ENCODE assay signal across 9 cellular contexts in genomic region chr12:70692681-70693288, GRCh38. TPM values are rescaled to one million over a fixed set of nuclear protein-coding genes. Genes with fewer than 3 reads are reported as not detected.
A peak's percentile ranks its signal among the peaks of the same experiment; 100 is the strongest.
DNase-seq lines count a peak whose midpoint lies in the region; ATAC-seq, FAIRE-seq and TF ChIP-seq lines count a peak whose summit lies in the region.
"Had no signal": no experiment of that assay in that cellular context is flagged by ENCODE, and none has a peak within 500 bp of the region (broad histone marks: within the 10 kb centered on the region; RNA-seq: fewer than 3 reads in every experiment).

No MANE protein-coding gene starts in this region.

- H3K4me3 ChIP-seq in BJ (ENCODE audit: low read depth, low read length): no peak overlapping the region
- no peak overlapping the region for H3K4me3 ChIP-seq in HL-60 (replicated peaks; ENCODE audit: insufficient read depth, low read length)
- H3K4me3 ChIP-seq in astrocyte (ENCODE audit: insufficient read depth, low read depth, low read length): no peak overlapping the region
- H3K4me3 ChIP-seq in right lobe of liver: no peak overlapping the region
- H3K4me3 ChIP-seq in right atrium auricular region: no peak overlapping the region

- TF ChIP-seq CTCF in BJ (IDR thresholded peaks at IDR 0.05; ENCODE audit: insufficient read depth, low read depth, low read length) (peak; percentile 58), HL-60 (IDR thresholded peaks at IDR 0.05; ENCODE audit: insufficient read depth, low read length) (peak; percentile 13), astrocyte (IDR thresholded peaks at IDR 0.05; ENCODE audit: insufficient read depth, low read depth, low read length) (peak; percentile 51), right lobe of liver (IDR thresholded peaks at IDR 0.05) (peak; percentile 18 to 33 (median 26)), right atrium auricular region (IDR thresholded peaks at IDR 0.05) (peak in 1 of 2 donors; percentile 62)

- H3K9me3 ChIP-seq in astrocyte (ENCODE audit: insufficient read depth, low read depth, low read length) (no peaks in the 10 kb centered on the region), right lobe of liver (no peaks in the 10 kb centered on the region), right atrium auricular region (no peaks in the 10 kb centered on the region)

- H3K36me3 ChIP-seq in BJ (ENCODE audit: control insufficient read depth, insufficient read depth, low read length) (no peaks in the 10 kb centered on the region), astrocyte (ENCODE audit: insufficient read depth, low read length) (no peaks in the 10 kb centered on the region), right lobe of liver (no peaks in the 10 kb centered on the region), right atrium auricular region (no peaks in the 10 kb centered on the region)

- no peak for FAIRE-seq in astrocyte (lab: Jason Lieb, UNC)

- DNase-seq in BJ (ENCODE audit: low read depth) (no peak), HL-60 (ENCODE audit: low read depth in 1 of 2, low spot score in 1 of 2) (no peak), astrocyte (ENCODE audit: low read depth) (peak; percentile 21), right lobe of liver (no peak), cortex of kidney (lab: John Stamatoyannopoulos, UW) (no peak), KG1 (lab: John Stamatoyannopoulos, UW) (no peak), right atrium auricular region (ENCODE audit: low spot score) (no peak), amygdala (lab: John Stamatoyannopoulos, UW) (no peak)

- H3K4me1 Mint-ChIP-seq in astrocyte (ENCODE audit: low read depth, unreplicated experiment): peaks cover 4% of the 10 kb centered on the region
- H3K4me1 Mint-ChIP-seq: central memory CD8-positive, alpha-beta T cell had no signal

- CTCF ChIA-PET in BJ (lab: Yijun Ruan, JAX): interaction anchor here (0.6 to 2.5 kb wide), 12 partner anchors 8 to 808 kb away, joined by 3 to 11 read pairs (median 3); no protein-coding TSS in a partner anchor

- no peaks in the 10 kb centered on the region for H4K20me1 ChIP-seq in astrocyte (ENCODE audit: insufficient read depth, low read length)

- no peaks in the 10 kb centered on the region for H3K9me3 Mint-ChIP-seq in astrocyte (ENCODE audit: unreplicated experiment)
- H3K9me3 Mint-ChIP-seq: central memory CD8-positive, alpha-beta T cell had no signal

- ATAC-seq in right lobe of liver: peak in 2 of 4 donors; percentile 37 to 49

- POLR2A ChIA-PET in BJ (lab: Charles Lee): no interaction called here

- H3K36me3 Mint-ChIP-seq in astrocyte (ENCODE audit: low read depth, unreplicated experiment): no peaks in the 10 kb centered on the region

- peak overlapping the region; percentile 58 for H2AFZ ChIP-seq in astrocyte (ENCODE audit: low read depth, low read length)

- intact Hi-C loops in right lobe of liver (cut with DNase I): no loop called here

- no peaks in the 10 kb centered on the region for H3K79me2 ChIP-seq in astrocyte (ENCODE audit: insufficient read depth, low read length)

- no peak overlapping the region for H3K4me2 ChIP-seq in astrocyte (ENCODE audit: low read length)

- H3K4me3 Mint-ChIP-seq in astrocyte (ENCODE audit: unreplicated experiment): no peak overlapping the region
- H3K4me3 Mint-ChIP-seq: central memory CD8-positive, alpha-beta T cell had no signal

- H3K27ac ChIP-seq in HL-60 (replicated peaks): no peak overlapping the region
- H3K27ac ChIP-seq in astrocyte (ENCODE audit: low read depth, low read length): no peak overlapping the region
- H3K27ac ChIP-seq in right lobe of liver: no peak overlapping the region
- H3K27ac ChIP-seq in right atrium auricular region: no peak overlapping the region

- H3K4me1 ChIP-seq in astrocyte (ENCODE audit: insufficient read depth, low read length) (peaks cover 10% of the 10 kb centered on the region), right lobe of liver (no peaks in the 10 kb centered on the region), right atrium auricular region (peaks cover 0 to 11% of the 10 kb centered on the region in 2 donors)

- H3K9ac ChIP-seq in astrocyte (ENCODE audit: low read length): no peak overlapping the region

- no peaks in the 10 kb centered on the region for H3K27me3 Mint-ChIP-seq in astrocyte (ENCODE audit: low read depth, unreplicated experiment)
- H3K27me3 Mint-ChIP-seq: central memory CD8-positive, alpha-beta T cell had no signal

- H3K27me3 ChIP-seq in BJ (ENCODE audit: control insufficient read depth, insufficient read depth, low read length): no peaks in the 10 kb centered on the region
- H3K27me3 ChIP-seq in HL-60 (ENCODE audit: insufficient read depth, poor library complexity, severe bottlenecking): no peaks in the 10 kb centered on the region
- H3K27me3 ChIP-seq in astrocyte (ENCODE audit: insufficient read depth, low read length): no peaks in the 10 kb centered on the region
- H3K27me3 ChIP-seq in right lobe of liver: no peaks in the 10 kb centered on the region
- H3K27me3 ChIP-seq in right atrium auricular region: no peaks in the 10 kb centered on the region

- no peak for TF ChIP-seq POLR2A in right lobe of liver (IDR thresholded peaks at IDR 0.05)

- no peak overlapping the region for H3K27ac Mint-ChIP-seq in astrocyte (ENCODE audit: unreplicated experiment)

RNA-seq across cellular contexts. Expression of gene PTPRB, which starts 55.6 kb away (rescaled TPM):
- 1.7 and 2.1 TPM in 2 replicates for polyA plus RNA-seq in BJ (2011; rRNA removed)
- 1.4 and 2.4 TPM in 2 replicates for polyA minus RNA-seq in BJ (2011; rRNA and poly(A)+ RNA removed)
- total RNA-seq in astrocyte: 2.2 and 2.5 TPM in 2 replicates
- total RNA-seq in right lobe of liver: 10 to 100 TPM; 12.7 to 35.9 (median 16.9) TPM
- 10 to 100 TPM; 22.0 to 26.1 TPM for total RNA-seq in right atrium auricular region
